In genomic region chr14:71931492-71932228, GRCh38 we compare ENCODE assay signal across 8 cellular contexts. TPM values are rescaled to one million over a fixed set of nuclear protein-coding genes. Genes with fewer than 3 reads are reported as not detected.
DNase-seq lines count a peak whose midpoint lies in the region; ATAC-seq and TF ChIP-seq lines count a peak whose summit lies in the region.

No MANE protein-coding gene starts in this region.

- no TSS peak for BruUV-seq in MCF 10A (replicated peaks; lab: Mats Ljungman, UMichigan)

- peak; percentile 21 for DNase-seq in AG20443 (ENCODE audit: low spot score)
- DNase-seq in MCF 10A (ENCODE audit: unreplicated experiment): peak; percentile 3
- DNase-seq in midbrain (lab: John Stamatoyannopoulos, UW): peak; percentile 9
- DNase-seq in DMS53 (lab: John Stamatoyannopoulos, UW): no peak
- DNase-seq in HCEC 1CT: no peak
- no peak for DNase-seq in NCI-H146 (lab: John Stamatoyannopoulos, UW)

- H3K9me3 Mint-ChIP-seq in MCF 10A (ENCODE audit: unreplicated experiment): no peaks in the 10 kb centered on the region

- ATAC-seq in GM18868 (IDR thresholded peaks at IDR 0.05; ENCODE audit: unreplicated experiment) (peak; percentile 26), HG03469 (IDR thresholded peaks at IDR 0.05; ENCODE audit: unreplicated experiment) (no peak)

- POLR2A ChIA-PET in MCF 10A (lab: Yijun Ruan, JAX): no interaction called here

- H3K36me3 Mint-ChIP-seq in MCF 10A (ENCODE audit: insufficient read depth, unreplicated experiment): no peaks in the 10 kb centered on the region

- no peak overlapping the region for H3K4me3 Mint-ChIP-seq in MCF 10A (ENCODE audit: unreplicated experiment)

- H3K4me1 Mint-ChIP-seq in MCF 10A (ENCODE audit: insufficient read depth, unreplicated experiment): no peaks in the 10 kb centered on the region

- intact Hi-C loops in MCF 10A (cut with micrococcal nuclease): loop anchor here (10.0 kb wide), 1 partner anchor 363 kb away; no protein-coding TSS in a partner anchor

- CTCF ChIA-PET in MCF 10A (lab: Yijun Ruan, JAX): interaction anchor here (0.7 kb wide), 3 partner anchors 80 to 472 kb away, joined by 3 to 4 read pairs (median 3); no protein-coding TSS in a partner anchor

- H3K27ac Mint-ChIP-seq in MCF 10A (ENCODE audit: low read depth, unreplicated experiment): no peak overlapping the region

- H3K27me3 Mint-ChIP-seq in MCF 10A (ENCODE audit: insufficient read depth, unreplicated experiment): peaks cover 50% of the 10 kb centered on the region

- TF ChIP-seq CTCF in MCF 10A (IDR thresholded peaks at IDR 0.05; ENCODE audit: unreplicated experiment): no peak

RNA-seq across cellular contexts. Expression of gene RGS6, which starts 0.6 kb away (rescaled TPM):
- not detected in 2 replicates for total RNA-seq in MCF 10A (2022)

Comparison
In these comparisons a context has a peak if more than half of its experiments do, and no peak if none do; other contexts are left out.
1. DNase-seq: peak in AG20443 (single experiment), MCF 10A (single experiment) and midbrain (single experiment); none in DMS53 (single experiment), HCEC 1CT (single experiment) and NCI-H146 (single experiment).